Comparison of ENCODE assay signal across 19 cellular contexts in genomic region chr4:149885896-149886295, GRCh38.
DNase-seq lines count a peak whose midpoint lies in the region; ATAC-seq and TF ChIP-seq lines count a peak whose summit lies in the region.
"Had no signal": no experiment of that assay in that cellular context is flagged by ENCODE, and none has a peak within 500 bp of the region (broad histone marks: within the 10 kb centered on the region; RNA-seq: fewer than 3 reads in every experiment).

No MANE protein-coding gene starts in this region.

- H4K20me1 ChIP-seq in Karpas-422 (ENCODE audit: insufficient read depth, low read depth, low read length) = no peaks in the 10 kb centered on the region

- no peaks in the 10 kb centered on the region for H3K4me1 ChIP-seq in Karpas-422 (ENCODE audit: low read length)
- H3K4me1 ChIP-seq: Caco-2, parathyroid adenoma had no signal

- no peak overlapping the region for H3K9ac ChIP-seq in Karpas-422 (ENCODE audit: low read length)
- H3K9ac ChIP-seq: parathyroid adenoma had no signal

- no peak overlapping the region for H3K27ac ChIP-seq in Karpas-422 (ENCODE audit: low read length)
- H3K27ac ChIP-seq: heart left ventricle, parathyroid adenoma, WERI-Rb-1 had no signal

- no peaks in the 10 kb centered on the region for H3K9me2 ChIP-seq in Karpas-422 (replicated peaks; ENCODE audit: insufficient read depth, low read length)

- H3K9me3 ChIP-seq in Karpas-422 (ENCODE audit: low read length) = no peaks in the 10 kb centered on the region
- H3K9me3 ChIP-seq: Caco-2, heart left ventricle had no signal

- no peaks in the 10 kb centered on the region for H3K36me3 ChIP-seq in Karpas-422 (ENCODE audit: insufficient read depth, low read length)
- H3K36me3 ChIP-seq: heart left ventricle, WERI-Rb-1 had no signal

- POLR2A ChIA-PET in AG04449 (lab: Yijun Ruan, JAX) = no interaction called here

- no peaks in the 10 kb centered on the region for H3K79me2 ChIP-seq in Karpas-422 (ENCODE audit: low read length)
- H3K79me2 ChIP-seq: parathyroid adenoma had no signal

- DNase-seq in AG04449 (ENCODE audit: low read depth, low spot score) (peak; percentile 70), HPDE6-E6E7 (ENCODE audit: extremely low spot score) (peak; percentile 11), astrocyte of the spinal cord (ENCODE audit: low read depth, low spot score) (peak; percentile 54), iris pigment epithelial cell (ENCODE audit: low read depth) (peak; percentile 80), GOT3 (lab: John Stamatoyannopoulos, UW) (no peak), Karpas-422 (no peak)
- DNase-seq: Caco-2; effector CD8-positive, alpha-beta T cell; heart left ventricle; MV-4-11; NCI-H2081; NCI-H526; stimulated activated CD4-positive, alpha-beta T cell treated with anti-CD3 and anti-CD28 coated beads, Interleukin-15, amount 100 ng/mL, for 24 hours; SW 1271; WERI-Rb-1 had no signal

- in situ Hi-C loops in astrocyte of the spinal cord (cut with HindIII; ENCODE audit: low sequenced_read_pairs) = no loop called here

- H3K27me3 ChIP-seq in Karpas-422 (ENCODE audit: low read length) = no peaks in the 10 kb centered on the region
- H3K27me3 ChIP-seq: heart left ventricle had no signal

- no peak overlapping the region for H2AFZ ChIP-seq in Karpas-422 (ENCODE audit: low read length)
- H2AFZ ChIP-seq: parathyroid adenoma had no signal

- H3K4me2 ChIP-seq in Karpas-422 (ENCODE audit: low read depth, low read length, poor library complexity, severe bottlenecking) = no peak overlapping the region

- H3K4me3 ChIP-seq in AG04449 (ENCODE audit: low read depth, low read length) = no peak overlapping the region
- H3K4me3 ChIP-seq in astrocyte of the spinal cord (ENCODE audit: low read depth, low read length) = no peak overlapping the region
- H3K4me3 ChIP-seq in Karpas-422 (ENCODE audit: low read length) = no peak overlapping the region
- H3K4me3 ChIP-seq: heart left ventricle had no signal

- CTCF ChIA-PET in AG04449 (lab: Yijun Ruan, JAX) = interaction anchor here (0.9 to 3.1 kb wide), 3 partner anchors 11 to 514 kb away, joined by 3 to 19 read pairs (median 7); no protein-coding TSS in a partner anchor

- TF ChIP-seq CTCF in AG04449 (IDR thresholded peaks at IDR 0.05; ENCODE audit: insufficient read depth, low read length, missing control alignments) = no peak
- no peak for TF ChIP-seq CTCF in astrocyte of the spinal cord (IDR thresholded peaks at IDR 0.05; ENCODE audit: low read depth, low read length)

- ATAC-seq in activated CD4-positive, CD25-positive, alpha-beta regulatory T cell treated with anti-CD3 and anti-CD28 coated beads, Interleukin-2, amount 50 U/mL, for 24 hours = no peak
- no peak for ATAC-seq in GM18861 (IDR thresholded peaks at IDR 0.05; ENCODE audit: unreplicated experiment)
- ATAC-seq: heart left ventricle, Panc1 had no signal

Comparison
In these comparisons a context has a peak if more than half of its experiments do, and no peak if none do; other contexts are left out.
1. DNase-seq: peak in AG04449 (single experiment), HPDE6-E6E7 (single experiment), astrocyte of the spinal cord (single experiment) and iris pigment epithelial cell (single experiment); none in GOT3 (single experiment) and Karpas-422 (single experiment).